4 cellular contexts compared by ENCODE assay signal in genomic region chr2:130140516-130140915, GRCh38. TPM values are rescaled to one million over a fixed set of nuclear protein-coding genes. Genes with fewer than 3 reads are reported as not detected.
"Had no signal": no experiment of that assay in that cellular context is flagged by ENCODE, and none has a peak within 500 bp of the region (broad histone marks: within the 10 kb centered on the region; RNA-seq: fewer than 3 reads in every experiment).

No MANE protein-coding gene starts in this region.

RNA-seq across cellular contexts. Expression of gene CCDC74B, which starts 4.4 kb away (rescaled TPM):
- polyA plus RNA-seq: IgD-negative memory B cell had no signal

RNA-seq across cellular contexts. Expression of gene POTEF, which starts 11.5 kb away (rescaled TPM):
- total RNA-seq: HFFc6 had no signal
- polyA plus RNA-seq: IgD-negative memory B cell had no signal

RNA-seq across cellular contexts. Expression of gene TUBA3E, which starts 57.7 kb away (rescaled TPM):
- total RNA-seq: H1, HepG2, HFFc6 had no signal
- polyA plus RNA-seq: H1, HepG2, IgD-negative memory B cell had no signal
